18 cellular contexts compared by ENCODE assay signal in the genomic region with DNA sequence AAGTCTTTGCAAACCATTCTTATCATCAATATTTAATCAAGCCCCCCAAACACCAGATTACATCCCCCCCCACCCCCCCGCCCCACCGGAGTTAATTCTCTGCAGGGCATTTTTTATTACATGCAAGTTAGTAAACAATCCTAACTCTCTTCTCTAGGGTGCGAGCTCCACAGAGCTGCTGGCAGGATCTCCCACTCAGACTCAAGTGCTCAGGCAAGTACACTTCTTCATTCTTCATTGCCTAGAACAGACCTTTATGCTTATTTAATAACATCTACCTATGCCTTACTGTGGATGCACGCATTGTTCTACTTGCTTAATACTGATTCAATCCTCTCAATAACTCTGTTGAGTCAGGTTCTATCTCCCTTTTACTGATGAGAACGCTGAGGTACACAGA. TPM values are rescaled to one million over a fixed set of nuclear protein-coding genes. Genes with fewer than 3 reads are reported as not detected.
DNase-seq lines count a peak whose midpoint lies in the region; ATAC-seq and TF ChIP-seq lines count a peak whose summit lies in the region.
"Had no signal": no experiment of that assay in that cellular context is flagged by ENCODE, and none has a peak within 500 bp of the region (broad histone marks: within the 10 kb centered on the region; RNA-seq: fewer than 3 reads in every experiment).

No MANE protein-coding gene starts in this region.

- ATAC-seq in left lung, result peak; percentile 77
- ATAC-seq in HG02885 (IDR thresholded peaks at IDR 0.05; ENCODE audit: poor library complexity, unreplicated experiment), result no peak

- H3K27ac ChIP-seq in left lung (no peak overlapping the region), thyroid gland (no peak overlapping the region)
- H3K27ac ChIP-seq: 22Rv1, BLaER1, C4-2B, GM23248 had no signal

- TF ChIP-seq CTCF in left lung (IDR thresholded peaks at IDR 0.05) (no peak), thyroid gland (IDR thresholded peaks at IDR 0.05) (no peak)

- DNase-seq in NCI-H510A treated with DMSO at 0.1 percent for 48 hours (lab: John Stamatoyannopoulos, UW) (peak; percentile 15), NCI-H510A (lab: John Stamatoyannopoulos, UW) (no peak), left lung (no peak), thyroid gland (peak; percentile 33 to 34), NCI-H1105 (lab: John Stamatoyannopoulos, UW) (no peak), CD1c-positive myeloid dendritic cell (ENCODE audit: extremely low spot score) (no peak)
- DNase-seq: CD4-positive, alpha-beta T cell; CD8-positive, alpha-beta memory T cell; DMS 273 treated with DMSO at 0.1 percent for 48 hours; DND-41; GM23248; H7; HCEC 1CT had no signal

- 34 to 35% methylated on average over 5 of the region's 5 CpGs for WGBS in thyroid gland, 2 donors

- H3K4me1 ChIP-seq in left lung, result no peaks in the 10 kb centered on the region
- peaks cover 0 to 6% of the 10 kb centered on the region in 2 donors for H3K4me1 ChIP-seq in thyroid gland
- H3K4me1 ChIP-seq: BLaER1 had no signal

- intact Hi-C loops in left lung (cut with DNase I) (no loop called here), thyroid gland (cut with DNase I) (loop anchor here (10.0 kb wide), 1 partner anchor 1218 kb away; no protein-coding TSS in a partner anchor)

- H3K27me3 ChIP-seq in left lung (no peaks in the 10 kb centered on the region), thyroid gland (no peaks in the 10 kb centered on the region)
- H3K27me3 ChIP-seq: BLaER1 had no signal

- H3K36me3 ChIP-seq in left lung, result no peaks in the 10 kb centered on the region
- H3K36me3 ChIP-seq in thyroid gland, result no peaks in the 10 kb centered on the region
- H3K36me3 ChIP-seq: BLaER1 had no signal

- H3K9me3 ChIP-seq in left lung (no peaks in the 10 kb centered on the region), thyroid gland (no peaks in the 10 kb centered on the region)
- H3K9me3 ChIP-seq: BLaER1 had no signal

- H3K4me3 ChIP-seq in left lung (no peak overlapping the region), thyroid gland (replicated peaks in 1 of 3) (no peak overlapping the region)
- H3K4me3 ChIP-seq: BLaER1, GM23248 had no signal

- TF ChIP-seq POLR2A in thyroid gland (IDR thresholded peaks at IDR 0.05), result no peak

RNA-seq across cellular contexts. Expression of a gene that starts 9.9 kb away (rescaled TPM):
- total RNA-seq in left lung (not detected), thyroid gland (under 1 TPM in 1 of 4 donors, not detected in 3; 0.54 TPM)
- total RNA-seq: B cell; CD8-positive, alpha-beta memory T cell; GM23248 had no signal

RNA-seq across cellular contexts. Expression of a gene that starts 26.1 kb away (rescaled TPM):
- total RNA-seq in left lung (10 to 100 TPM; 79.0 to 81.6 TPM), thyroid gland (10 to 100 TPM; 59.8 to 69.2 (median 61.1) TPM)

Comparison
In these comparisons a context has a peak if more than half of its experiments do, and no peak if none do; other contexts are left out.
1. DNase-seq: peak in NCI-H510A treated with DMSO at 0.1 percent for 48 hours (single experiment) and thyroid gland (2 of 2); none in NCI-H510A (single experiment), left lung (0 of 2), NCI-H1105 (single experiment) and CD1c-positive myeloid dendritic cell (single experiment).